25 cellular contexts compared by ENCODE assay signal in the genomic region with DNA sequence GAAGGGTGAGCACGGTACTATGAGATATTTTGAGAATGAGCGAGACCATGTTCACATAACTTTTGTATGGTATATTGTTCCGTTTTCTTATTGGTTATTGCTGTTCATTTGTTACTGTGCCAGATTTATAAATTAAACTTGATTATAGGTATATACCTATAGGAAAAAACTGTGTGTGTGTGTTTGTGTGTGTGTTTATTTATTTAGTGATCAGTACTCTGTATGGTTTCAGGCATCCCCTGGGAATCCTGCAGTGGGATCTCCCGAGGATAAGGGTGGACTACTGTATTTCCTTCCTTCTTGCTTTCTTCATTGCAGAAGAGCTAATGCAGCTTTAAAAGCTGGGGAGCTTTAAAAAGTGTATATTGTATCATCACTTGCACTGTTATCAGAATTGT.
"Had no signal": no experiment of that assay in that cellular context is flagged by ENCODE, and none has a peak within 500 bp of the region (broad histone marks: within the 10 kb centered on the region; RNA-seq: fewer than 3 reads in every experiment).

No MANE protein-coding gene starts in this region.

- FAIRE-seq: endometrium, keratinocyte had no signal

- DNase-seq: activated B cell treated with CpG ODN at 0.5 μM for 24 hours; activated CD4-positive, alpha-beta T cell treated with anti-CD3 and anti-CD28 coated beads, Interleukin-2, amount 50 U/mL, for 1 hour; activated CD8-positive, alpha-beta memory T cell treated with anti-CD3 and anti-CD28 coated beads for 24 hours; central memory CD4-positive, alpha-beta T cell; dermis blood vessel endothelial cell; effector CD4-positive, alpha-beta T cell; left cardiac atrium; left ventricle myocardium superior; naive thymus-derived CD4-positive, alpha-beta T cell; nucleus accumbens; stimulated activated CD4-positive, alpha-beta T cell treated with anti-CD3 and anti-CD28 coated beads, Interleukin-1b, Interleukin-23, amount 100 ng/mL, for 48 hours; stimulated activated naive CD4-positive, alpha-beta T cell; tibial artery; upper lobe of right lung had no signal

- H3K27me3 Mint-ChIP-seq: activated B cell treated with CpG ODN at 0.5 μM for 24 hours; naive thymus-derived CD4-positive, alpha-beta T cell had no signal

- H3K9me3 ChIP-seq: gastroesophageal sphincter, right atrium auricular region, suprapubic skin, tibial artery, upper lobe of right lung had no signal

- H3K27ac ChIP-seq: gastroesophageal sphincter, hepatocyte, right atrium auricular region, suprapubic skin, tibial artery, upper lobe of right lung had no signal

- H3K36me3 ChIP-seq: gastroesophageal sphincter, right atrium auricular region, suprapubic skin, upper lobe of right lung had no signal

- ATAC-seq: gastroesophageal sphincter, left ventricle myocardium superior, upper lobe of right lung had no signal

- H3K4me2 ChIP-seq: hepatocyte, smooth muscle cell had no signal

- H3K27ac Mint-ChIP-seq: activated B cell treated with CpG ODN at 0.5 μM for 24 hours; activated T-helper 2 cell treated with anti-CD3 and anti-CD28 coated beads, Interferon-gamma antibody, Interleukin-2, Interleukin-4, amounts not matched to agents 10 μg/mL and 5 μg/mL and 100 μg/mL, durations not matched to agents 14 hours and 24 hours and 36 hours; mesothelial cell of epicardium had no signal

- H3K4me1 Mint-ChIP-seq: mesothelial cell of epicardium, neural crest cell had no signal

- H3K4me1 ChIP-seq: right atrium auricular region, suprapubic skin, upper lobe of right lung had no signal

- H3K4me3 Mint-ChIP-seq: activated B cell treated with CpG ODN at 0.5 μM for 24 hours; mesothelial cell of epicardium; naive thymus-derived CD4-positive, alpha-beta T cell; neural crest cell had no signal

- H3K9me3 Mint-ChIP-seq: activated B cell treated with CpG ODN at 0.5 μM for 24 hours; activated naive CD4-positive, alpha-beta T cell treated with anti-CD3 and anti-CD28 coated beads, Interleukin-2, amount 50 U/mL, for 72 hours; activated T-helper 2 cell treated with anti-CD3 and anti-CD28 coated beads, Interferon-gamma antibody, Interleukin-2, Interleukin-4, amounts not matched to agents 10 μg/mL and 5 μg/mL and 100 μg/mL, durations not matched to agents 14 hours and 24 hours and 36 hours; mesothelial cell of epicardium; naive thymus-derived CD4-positive, alpha-beta T cell; neural crest cell had no signal

- H3K27me3 ChIP-seq: gastroesophageal sphincter, hepatocyte, right atrium auricular region, suprapubic skin, tibial artery, upper lobe of right lung had no signal

- H3K4me3 ChIP-seq: gastroesophageal sphincter, hepatocyte, right atrium auricular region, smooth muscle cell, suprapubic skin, tibial artery, upper lobe of right lung had no signal

- H2AFZ ChIP-seq: hepatocyte had no signal
